In genomic region chr1:83928396-83928795, GRCh38 we compare ENCODE assay signal across 19 cellular contexts.
"Had no signal": no experiment of that assay in that cellular context is flagged by ENCODE, and none has a peak within 500 bp of the region (broad histone marks: within the 10 kb centered on the region; RNA-seq: fewer than 3 reads in every experiment).

No MANE protein-coding gene starts in this region.

- DNase-seq: activated CD4-positive, alpha-beta T cell treated with anti-CD3 and anti-CD28 coated beads for 1 hour; activated effector memory CD4-positive, alpha-beta T cell treated with anti-CD3 and anti-CD28 coated beads, Interleukin-2, amount 50 U/mL, for 16 hours; activated naive CD4-positive, alpha-beta T cell treated with anti-CD3 and anti-CD28 coated beads, Interleukin-2, amount 50 U/mL, for 16 hours; activated T-cell treated with anti-CD3 and anti-CD28 coated beads, Interleukin-2, amount 50 U/mL, for 72 hours; dermis blood vessel endothelial cell; effector memory CD8-positive, alpha-beta T cell; esophagus squamous epithelium; foreskin melanocyte; glutamatergic neuron; hippocampal formation; left colon; mucosa of descending colon; naive B cell; psoas muscle; spleen; stimulated activated CD4-positive, alpha-beta T cell treated with anti-CD3 and anti-CD28 coated beads, Interleukin-4, amount 100 ng/mL, for 4 hours; WERI-Rb-1 had no signal

- H3K27me3 ChIP-seq: ascending aorta, esophagus squamous epithelium, spleen had no signal

- H3K9me3 ChIP-seq: ascending aorta, esophagus squamous epithelium, mucosa of descending colon, psoas muscle, spleen had no signal

- H3K36me3 Mint-ChIP-seq: naive B cell; stimulated activated memory B cell treated with anti-CD40 and anti-IgM and Interleukin-4, amounts not matched to agents 10 μg/mL and 1 μg/mL and 100 μg/mL, for 72 hours had no signal

- H3K27ac Mint-ChIP-seq: activated T-cell treated with anti-CD3 and anti-CD28 coated beads, Interleukin-2, amount 50 U/mL, for 72 hours; effector memory CD8-positive, alpha-beta T cell; stimulated activated memory B cell treated with anti-CD40 and anti-IgM and Interleukin-4, amounts not matched to agents 10 μg/mL and 1 μg/mL and 100 μg/mL, for 72 hours had no signal

- H3K27ac ChIP-seq: ascending aorta, esophagus squamous epithelium, psoas muscle, spleen, WERI-Rb-1 had no signal

- H3K4me3 ChIP-seq: ascending aorta, esophagus squamous epithelium, mucosa of descending colon, psoas muscle, spleen had no signal

- H3K9me3 Mint-ChIP-seq: activated T-cell treated with anti-CD3 and anti-CD28 coated beads, Interleukin-2, amount 50 U/mL, for 72 hours; effector memory CD8-positive, alpha-beta T cell; naive B cell; stimulated activated memory B cell treated with anti-CD40 and anti-IgM and Interleukin-4, amounts not matched to agents 10 μg/mL and 1 μg/mL and 100 μg/mL, for 72 hours had no signal

- H3K4me1 Mint-ChIP-seq: naive B cell; stimulated activated memory B cell treated with anti-CD40 and anti-IgM and Interleukin-4, amounts not matched to agents 10 μg/mL and 1 μg/mL and 100 μg/mL, for 72 hours had no signal

- H3K4me3 Mint-ChIP-seq: activated T-cell treated with anti-CD3 and anti-CD28 coated beads, Interleukin-2, amount 50 U/mL, for 72 hours; effector memory CD8-positive, alpha-beta T cell; naive B cell; stimulated activated memory B cell treated with anti-CD40 and anti-IgM and Interleukin-4, amounts not matched to agents 10 μg/mL and 1 μg/mL and 100 μg/mL, for 72 hours had no signal

- H3K36me3 ChIP-seq: esophagus squamous epithelium, spleen had no signal

- H3K4me1 ChIP-seq: psoas muscle, spleen had no signal
